ENCODE assay signal across 12 cellular contexts in genomic region chr2:226609361-226609760, GRCh38.
DNase-seq lines count a peak whose midpoint lies in the region; ATAC-seq and TF ChIP-seq lines count a peak whose summit lies in the region.
"Had no signal": no experiment of that assay in that cellular context is flagged by ENCODE, and none has a peak within 500 bp of the region (broad histone marks: within the 10 kb centered on the region; RNA-seq: fewer than 3 reads in every experiment).

No MANE protein-coding gene starts in this region.

- dilution Hi-C loops in IMR-90 (cut with HindIII; ENCODE audit: low sequenced_read_pairs, unreplicated experiment): no loop called here

- CTCF ChIA-PET in IMR-90 (lab: Yijun Ruan, JAX): no interaction called here

- H3K4ac ChIP-seq in IMR-90 (ENCODE audit: low read depth, low read length): peak overlapping the region; percentile 4; the same call in 1 of the 2 replicates

- peak overlapping the region; percentile 28 for H2BK5ac ChIP-seq in IMR-90 (ENCODE audit: low read depth, low read length, poor library complexity, severe bottlenecking)

- H2BK15ac ChIP-seq in IMR-90 (ENCODE audit: low read depth, low read length): peak overlapping the region; percentile 78; the same call in 1 of the 3 replicates

- no peak overlapping the region for H4K5ac ChIP-seq in IMR-90 (ENCODE audit: low read depth, low read length)

- no peak overlapping the region for H4K8ac ChIP-seq in IMR-90 (ENCODE audit: low read depth in 2 of 2, low read length in 2 of 2)

- H3K9me1 ChIP-seq in IMR-90 (ENCODE audit: insufficient read depth, low read length): peaks cover 3% of the 10 kb centered on the region

- no peak for TF ChIP-seq CTCF in IMR-90 (conservative IDR thresholded peaks at IDR 0.05; ENCODE audit: low read depth, low read length)
- TF ChIP-seq CTCF in chondrocyte (IDR thresholded peaks at IDR 0.05): no peak
- no peak for TF ChIP-seq CTCF in osteocyte (IDR thresholded peaks at IDR 0.05)

- no peak overlapping the region for H3K9ac ChIP-seq in IMR-90 (ENCODE audit: low read depth, low read length)

- H3K23ac ChIP-seq in IMR-90 (ENCODE audit: low read depth, low read length): 0 out of 2 replicates have a peak overlapping the region, but pooled peaks have one; percentile 18

- H4K91ac ChIP-seq in IMR-90 (ENCODE audit: insufficient read depth, low read depth, low read length): 0 out of 2 replicates have a peak overlapping the region, but pooled peaks have one; percentile 9

- H3K27me3 ChIP-seq in IMR-90 (ENCODE audit: control insufficient read depth, insufficient read depth, low read length): no peaks in the 10 kb centered on the region
- H3K27me3 ChIP-seq: breast epithelium, suprapubic skin had no signal

- H3K27ac Mint-ChIP-seq in chondrocyte (ENCODE audit: unreplicated experiment): peak overlapping the region; percentile 15
- H3K27ac Mint-ChIP-seq in osteocyte (ENCODE audit: unreplicated experiment): peak overlapping the region; percentile 7
- no peak overlapping the region for H3K27ac Mint-ChIP-seq in T-helper 2 cell treated with Interferon-gamma antibody and Interleukin-4, amounts not matched to agents 5 μg/mL and 100 μg/mL, for 36 hours

- H3K4me1 Mint-ChIP-seq in chondrocyte (ENCODE audit: low read depth) (peaks cover 19% of the 10 kb centered on the region), osteocyte (ENCODE audit: unreplicated experiment) (peaks cover 15% of the 10 kb centered on the region)
- H3K4me1 Mint-ChIP-seq in T-helper 2 cell treated with Interferon-gamma antibody and Interleukin-4, amounts not matched to agents 5 μg/mL and 100 μg/mL, for 36 hours (ENCODE audit: low read depth): peaks cover 7% of the 10 kb centered on the region
- peaks cover 16% of the 10 kb centered on the region for H3K4me1 Mint-ChIP-seq in activated T-cell treated with anti-CD3 and anti-CD28 coated beads, Interleukin-2, amount 50 U/mL, for 4 hours (ENCODE audit: low read depth)

- H2BK120ac ChIP-seq in IMR-90 (ENCODE audit: low read depth, low read length): peak overlapping the region; percentile 30; the same call in 1 of the 2 replicates

- H3K14ac ChIP-seq in IMR-90 (replicated peaks; ENCODE audit: low read depth, low read length): peak overlapping the region; percentile 43; the same call in 1 of the 2 replicates

- no peak for TF ChIP-seq POLR2A in IMR-90 (IDR thresholded peaks at IDR 0.05; ENCODE audit: low read depth, low read length)

- peak overlapping the region; percentile 17 for H2AFZ ChIP-seq in IMR-90 (replicated peaks; ENCODE audit: low read length, poor library complexity)

- in situ Hi-C loops in IMR-90 (cut with MboI; ENCODE audit: low sequenced_read_pairs): no loop called here

- no peaks in the 10 kb centered on the region for H4K20me1 ChIP-seq in IMR-90 (ENCODE audit: insufficient read depth, low read length)

- BruUV-seq in IMR-90 (replicated peaks; lab: Mats Ljungman, UMichigan): no TSS peak

- peak; percentile 75 for ATAC-seq in IMR-90 (ENCODE audit: low read depth)
- ATAC-seq in activated T-cell treated with anti-CD3 and anti-CD28 coated beads, Interleukin-2, amount 50 U/mL, for 4 hours: no peak

- H3K4me3 Mint-ChIP-seq in chondrocyte (ENCODE audit: unreplicated experiment) (no peak overlapping the region), osteocyte (ENCODE audit: unreplicated experiment) (no peak overlapping the region)
- no peak overlapping the region for H3K4me3 Mint-ChIP-seq in T-helper 2 cell treated with Interferon-gamma antibody and Interleukin-4, amounts not matched to agents 5 μg/mL and 100 μg/mL, for 36 hours
- H3K4me3 Mint-ChIP-seq in activated T-cell treated with anti-CD3 and anti-CD28 coated beads, Interleukin-2, amount 50 U/mL, for 4 hours: no peak overlapping the region

- WGBS in IMR-90 (ENCODE audit: extremely low coverage in 2 of 2, insufficient read length in 1 of 2), 2 experiments: no CpG with 5 or more reads among the region's 1 CpG

- intact Hi-C loops in IMR-90 (cut with micrococcal nuclease): no loop called here

- no peak overlapping the region for H2AK9ac ChIP-seq in IMR-90 (replicated peaks; ENCODE audit: low read depth, low read length, poor library complexity)

- no peaks in the 10 kb centered on the region for H3K36me3 Mint-ChIP-seq in chondrocyte (ENCODE audit: low read depth)
- no peaks in the 10 kb centered on the region for H3K36me3 Mint-ChIP-seq in osteocyte (ENCODE audit: unreplicated experiment)
- no peaks in the 10 kb centered on the region for H3K36me3 Mint-ChIP-seq in T-helper 2 cell treated with Interferon-gamma antibody and Interleukin-4, amounts not matched to agents 5 μg/mL and 100 μg/mL, for 36 hours (ENCODE audit: low read depth)
- no peaks in the 10 kb centered on the region for H3K36me3 Mint-ChIP-seq in activated T-cell treated with anti-CD3 and anti-CD28 coated beads, Interleukin-2, amount 50 U/mL, for 4 hours (ENCODE audit: insufficient read depth)

- no peak overlapping the region for H3K4me3 ChIP-seq in IMR-90 (ENCODE audit: insufficient read depth, low read depth, low read length)
- H3K4me3 ChIP-seq: breast epithelium, suprapubic skin had no signal

- H3K36me3 ChIP-seq in IMR-90 (ENCODE audit: control insufficient read depth, insufficient read depth, low read length): no peaks in the 10 kb centered on the region
- H3K36me3 ChIP-seq: breast epithelium, suprapubic skin had no signal

- TF ChIP-seq RAD21 in IMR-90 (IDR thresholded peaks at IDR 0.05; ENCODE audit: low read length): 0 out of 2 replicates have a peak, but pooled peaks have one; percentile 8

- no peaks in the 10 kb centered on the region for H3K9me3 Mint-ChIP-seq in chondrocyte (ENCODE audit: low read depth)
- H3K9me3 Mint-ChIP-seq in osteocyte (ENCODE audit: unreplicated experiment): no peaks in the 10 kb centered on the region
- H3K9me3 Mint-ChIP-seq in T-helper 2 cell treated with Interferon-gamma antibody and Interleukin-4, amounts not matched to agents 5 μg/mL and 100 μg/mL, for 36 hours: no peaks in the 10 kb centered on the region
- no peaks in the 10 kb centered on the region for H3K9me3 Mint-ChIP-seq in activated T-cell treated with anti-CD3 and anti-CD28 coated beads, Interleukin-2, amount 50 U/mL, for 4 hours

- peak; percentile 40 for DNase-seq in EL
- peak; percentile 96 for DNase-seq in IMR-90
- no peak for DNase-seq in chondrocyte (ENCODE audit: low spot score)
- no peak for DNase-seq in osteocyte (ENCODE audit: extremely low spot score, unreplicated experiment)
- DNase-seq in activated CD4-positive, alpha-beta T cell treated with anti-CD3 and anti-CD28 coated beads, Interleukin-2, amount 50 U/mL, for 1 hour: no peak
- no peak for DNase-seq in T-helper 2 cell treated with Interferon-gamma antibody and Interleukin-4, amounts not matched to agents 5 μg/mL and 100 μg/mL, for 36 hours (ENCODE audit: low spot score)
- DNase-seq in activated T-cell treated with anti-CD3 and anti-CD28 coated beads, Interleukin-2, amount 50 U/mL, for 4 hours: no peak
- DNase-seq: activated CD4-positive, CD25-positive, alpha-beta regulatory T cell treated with anti-CD3 and anti-CD28 coated beads, Interleukin-2, amount 50 U/mL, for 72 hours; GOT3; NCI-H1105 had no signal

- no peaks in the 10 kb centered on the region for H3K79me1 ChIP-seq in IMR-90 (ENCODE audit: low read depth in 1 of 2, low read length in 2 of 2)

- H3K9me3 ChIP-seq in IMR-90 (ENCODE audit: control insufficient read depth, insufficient read depth, low read length): no peaks in the 10 kb centered on the region
- H3K9me3 ChIP-seq: breast epithelium, suprapubic skin had no signal

- H3K56ac ChIP-seq in IMR-90 (ENCODE audit: extremely low read depth, insufficient read depth, low read length): no peak overlapping the region

- POLR2A ChIA-PET in IMR-90 (lab: Charles Lee; ENCODE audit: unreplicated experiment): no interaction called here

- peak overlapping the region; percentile 77; the same call in 1 of the 2 replicates for H3K18ac ChIP-seq in IMR-90 (ENCODE audit: low read depth, low read length)

- H3K27me3 Mint-ChIP-seq in chondrocyte (ENCODE audit: low read depth) (no peaks in the 10 kb centered on the region), osteocyte (ENCODE audit: unreplicated experiment) (no peaks in the 10 kb centered on the region)
- H3K27me3 Mint-ChIP-seq in T-helper 2 cell treated with Interferon-gamma antibody and Interleukin-4, amounts not matched to agents 5 μg/mL and 100 μg/mL, for 36 hours (ENCODE audit: low read depth): no peaks in the 10 kb centered on the region
- peaks cover 7% of the 10 kb centered on the region for H3K27me3 Mint-ChIP-seq in activated T-cell treated with anti-CD3 and anti-CD28 coated beads, Interleukin-2, amount 50 U/mL, for 4 hours (ENCODE audit: low read depth)

- H3K27ac ChIP-seq in IMR-90 (ENCODE audit: insufficient read depth, low read length): no peak overlapping the region
- H3K27ac ChIP-seq: breast epithelium, suprapubic skin had no signal

- peaks cover 10% of the 10 kb centered on the region for H3K4me1 ChIP-seq in IMR-90 (ENCODE audit: control insufficient read depth, insufficient read depth, low read length)
- H3K4me1 ChIP-seq: breast epithelium had no signal

- H2BK20ac ChIP-seq in IMR-90 (ENCODE audit: low read depth, low read length): peak overlapping the region; percentile 38; the same call in 1 of the 2 replicates

- H2AK5ac ChIP-seq in IMR-90 (ENCODE audit: low read depth, low read length): peak overlapping the region; percentile 31; the same call in 1 of the 2 replicates

- H3K4me2 ChIP-seq in IMR-90 (ENCODE audit: low read depth, low read length): no peak overlapping the region

TF ChIP-seq in IMR-90, 13 proteins besides CTCF, POLR2A, EP300 and RAD21:
- 0 out of 2 replicates have a peak, but pooled peaks have one; percentile 33 for TF ChIP-seq MXI1 (IDR thresholded peaks at IDR 0.05; ENCODE audit: borderline replicate concordance, low read depth, low read length)
- TF ChIP-seq CHD1 (IDR thresholded peaks at IDR 0.05; ENCODE audit: low read depth, low read length): no peak
- peak; percentile 33; the same call in 1 of the 2 replicates for TF ChIP-seq CEBPB (IDR thresholded peaks at IDR 0.05; ENCODE audit: low read depth, low read length)

Comparison
In these comparisons a context has a peak if more than half of its experiments do, and no peak if none do; other contexts are left out.
1. DNase-seq: peak in EL (single experiment) and IMR-90 (single experiment); none in chondrocyte (single experiment), osteocyte (single experiment), activated CD4-positive, alpha-beta T cell treated with anti-CD3 and anti-CD28 coated beads, Interleukin-2, amount 50 U/mL, for 1 hour (single experiment), T-helper 2 cell treated with Interferon-gamma antibody and Interleukin-4, amounts not matched to agents 5 μg/mL and 100 μg/mL, for 36 hours (single experiment) and activated T-cell treated with anti-CD3 and anti-CD28 coated beads, Interleukin-2, amount 50 U/mL, for 4 hours (single experiment).